ENCODE assay signal across 8 cellular contexts in the genomic region with DNA sequence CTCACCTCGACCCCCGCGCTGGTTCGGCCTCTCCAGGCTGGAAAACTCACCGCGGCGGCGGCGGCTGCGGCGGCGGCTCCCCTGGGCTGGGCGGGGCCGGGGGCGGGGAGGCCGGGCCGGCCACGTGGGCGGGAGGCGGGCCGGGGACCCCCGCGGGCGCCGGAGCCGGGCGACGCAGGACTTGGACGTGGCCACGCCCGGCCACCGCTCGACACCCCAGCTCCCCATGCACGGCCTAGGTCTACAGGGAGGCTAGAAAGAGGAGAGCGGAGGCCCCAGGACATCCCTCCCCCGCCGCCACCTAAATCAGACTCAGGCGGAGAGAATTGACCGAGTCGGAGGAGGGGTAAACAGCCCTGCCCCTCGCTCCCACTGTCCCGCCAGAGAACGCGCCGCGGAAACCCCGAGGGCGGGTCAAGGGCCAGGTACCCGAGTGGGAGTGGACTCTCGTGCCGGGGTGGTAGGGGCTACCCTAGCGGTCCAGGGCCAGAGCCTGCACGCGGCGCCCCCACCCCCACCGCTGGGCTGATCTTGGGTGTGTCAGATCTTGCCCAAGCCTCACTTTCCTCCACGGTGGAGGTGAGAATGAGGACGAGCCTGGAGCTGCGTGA. TPM values are rescaled to one million over a fixed set of nuclear protein-coding genes. Genes with fewer than 3 reads are reported as not detected.
DNase-seq lines count a peak whose midpoint lies in the region; ATAC-seq, FAIRE-seq and TF ChIP-seq lines count a peak whose summit lies in the region.

No MANE protein-coding gene starts in this region.

- TF ChIP-seq CTCF in A549 (IDR thresholded peaks at IDR 0.05), result no peak
- TF ChIP-seq CTCF in endothelial cell of umbilical vein (IDR thresholded peaks at IDR 0.05; ENCODE audit: extremely low read depth in 1 of 2, insufficient read depth in 1 of 2, low read depth in 1 of 2, low read length in 2 of 2), result no peak
- no peak for TF ChIP-seq CTCF in vagina (IDR thresholded peaks at IDR 0.05)

- H3K9ac ChIP-seq in endothelial cell of umbilical vein (replicated peaks; ENCODE audit: extremely low read depth, insufficient read depth, low read length), result peak overlapping the region; percentile 42
- H3K9ac ChIP-seq in mucosa of stomach (ENCODE audit: low read length), result peak overlapping the region; percentile 87

- WGBS in A549 (ENCODE audit: missing lambda C conversion rate), result no CpG with 5 or more reads among the region's 59 CpGs

- CTCF ChIA-PET in A549 (lab: Yijun Ruan, JAX), result interaction anchor here (0.6 to 1.9 kb wide), 2 partner anchors 84 to 810 kb away, joined by 3 to 18 read pairs; no protein-coding TSS in a partner anchor
- CTCF ChIA-PET in endothelial cell of umbilical vein (lab: Charles Lee), result interaction anchor here (1.4 to 2.8 kb wide), 3 partner anchors 8 to 84 kb away, joined by 5 to 10 read pairs (median 9); no protein-coding TSS in a partner anchor

- H3K36me3 ChIP-seq in endothelial cell of umbilical vein (ENCODE audit: control insufficient read depth in 2 of 2, extremely low read depth in 1 of 2, insufficient read depth in 2 of 2, low read length in 2 of 2) (no peaks in the 10 kb centered on the region), mucosa of stomach (ENCODE audit: control insufficient read depth, insufficient read depth, low read length) (no peaks in the 10 kb centered on the region), vagina (no peaks in the 10 kb centered on the region)

- peak overlapping the region; percentile 99 for H3K4me3 ChIP-seq in A549
- H3K4me3 ChIP-seq in endothelial cell of umbilical vein (replicated peaks in 1 of 3; ENCODE audit: insufficient read depth in 1 of 3, low read depth in 1 of 3, low read length in 3 of 3), result peak overlapping the region; percentile 63 to 72 (median 65)
- no peak overlapping the region for H3K4me3 ChIP-seq in mucosa of stomach (ENCODE audit: low read length)
- H3K4me3 ChIP-seq in vagina, result peak overlapping the region; percentile 81 to 90

- TF ChIP-seq EP300 in A549 (IDR thresholded peaks at IDR 0.05), result no peak

- peak overlapping the region; percentile 93 for H3K4me2 ChIP-seq in A549
- H3K4me2 ChIP-seq in endothelial cell of umbilical vein (ENCODE audit: insufficient read depth, low read length), result peak overlapping the region; percentile 82

- no peaks in the 10 kb centered on the region for H3K79me2 ChIP-seq in endothelial cell of umbilical vein (ENCODE audit: control insufficient read depth, insufficient read depth, low read length)

- H3K9me3 ChIP-seq in A549, result no peaks in the 10 kb centered on the region
- no peaks in the 10 kb centered on the region for H3K9me3 ChIP-seq in endothelial cell of umbilical vein (replicated peaks; ENCODE audit: control insufficient read depth, insufficient read depth, low read length)
- H3K9me3 ChIP-seq in mucosa of stomach (ENCODE audit: control insufficient read depth, low read length), result no peaks in the 10 kb centered on the region
- no peaks in the 10 kb centered on the region for H3K9me3 ChIP-seq in vagina

- intact Hi-C loops in endothelial cell of umbilical vein (cut with micrococcal nuclease) (loop anchor here (2.0 kb wide), 2 partner anchors 19 to 85 kb away; partner anchors contain the start of gene SPATA12), vagina (cut with DNase I) (no loop called here)

- no TSS peak for BruUV-seq in endothelial cell of umbilical vein (replicated peaks; lab: Mats Ljungman, UMichigan)

- H3K27me3 ChIP-seq in endothelial cell of umbilical vein (ENCODE audit: control insufficient read depth in 2 of 2, insufficient read depth in 2 of 2, low read length in 2 of 2) (peaks cover 2 to 3% of the 10 kb centered on the region in 2 experiments), mucosa of stomach (ENCODE audit: control insufficient read depth, insufficient read depth, low read length) (no peaks in the 10 kb centered on the region), vagina (no peaks in the 10 kb centered on the region)

- H2AFZ ChIP-seq in endothelial cell of umbilical vein (ENCODE audit: low read depth, low read length), result peak overlapping the region; percentile 96

- ATAC-seq in A549 (peak; percentile 80 to 85), HG03520 (IDR thresholded peaks at IDR 0.05; ENCODE audit: unreplicated experiment) (no peak)

- H3K4me1 ChIP-seq in A549 (peaks cover 20% of the 10 kb centered on the region; the same call in 1 of the 3 replicates), endothelial cell of umbilical vein (ENCODE audit: control insufficient read depth, extremely low read depth, insufficient read depth, low read length) (peaks cover 22% of the 10 kb centered on the region), mucosa of stomach (ENCODE audit: control insufficient read depth, insufficient read depth, low read length) (peaks cover 22% of the 10 kb centered on the region), vagina (peaks cover 22% of the 10 kb centered on the region)

- H3K27ac ChIP-seq in A549 (peak overlapping the region; percentile 94 to 99), endothelial cell of umbilical vein (ENCODE audit: insufficient read depth, low read depth, low read length) (no peak overlapping the region), vagina (peak overlapping the region; percentile 80)

- TF ChIP-seq POLR2A in A549 (IDR thresholded peaks at IDR 0.05; ENCODE audit: low read length), result peak; percentile 59
- no peak for TF ChIP-seq POLR2A in GM12891 (IDR thresholded peaks at IDR 0.05; ENCODE audit: low read depth, low read length)
- TF ChIP-seq POLR2A in endothelial cell of umbilical vein (IDR thresholded peaks at IDR 0.05; ENCODE audit: low read depth, low read length), result no peak
- TF ChIP-seq POLR2A in vagina (IDR thresholded peaks at IDR 0.05), result peak in 1 of 2 donors; percentile 1

- no peaks in the 10 kb centered on the region for H4K20me1 ChIP-seq in endothelial cell of umbilical vein (replicated peaks; ENCODE audit: control insufficient read depth, extremely low read depth, insufficient read depth, low read length)

- no peak for TF ChIP-seq RAD21 in A549 (conservative IDR thresholded peaks at IDR 0.05 in 1 of 2, IDR thresholded peaks at IDR 0.05 in 1 of 2)

- dilution Hi-C loops in endothelial cell of umbilical vein (cut with MboI; ENCODE audit: extremely low pct_ligation_motif_present, low sequenced_read_pairs), result no loop called here

- DNase-seq in A549 (ENCODE audit: low read depth in 1 of 2, low spot score in 1 of 2) (peak; percentile 46 to 47), GM12891 (ENCODE audit: insufficient read length, low spot score) (peak; percentile 41), RKO (ENCODE audit: low spot score) (peak; percentile 70), endothelial cell of umbilical vein (ENCODE audit: low read depth, low spot score) (peak; percentile 27), vagina (ENCODE audit: extremely low spot score in 2 of 2) (no peak)
- DNase-seq in stimulated activated naive CD4-positive, alpha-beta T cell treated with Interleukin-2 at 50 U/mL for 16 hours (lab: John Stamatoyannopoulos, UW), result no peak

- POLR2A ChIA-PET in A549 (lab: Yijun Ruan, JAX) (interaction anchor here (0.6 to 1.6 kb wide), 2 partner anchors 19 to 57 kb away, joined by 3 to 8 read pairs; partner anchors contain the start of gene SPATA12), endothelial cell of umbilical vein (lab: Charles Lee) (no interaction called here)

- FAIRE-seq in A549 (lab: Jason Lieb, UNC) (no peak), GM12891 (lab: Jason Lieb, UNC) (no peak), endothelial cell of umbilical vein (lab: Jason Lieb, UNC) (no peak)

- no peaks in the 10 kb centered on the region for H3K9me1 ChIP-seq in endothelial cell of umbilical vein (replicated peaks; ENCODE audit: control insufficient read depth, extremely low read depth, insufficient read depth, low read length)

TF ChIP-seq in A549, 52 proteins besides CTCF, POLR2A, EP300 and RAD21 (continues in another document):
- peak; percentile 61 for TF ChIP-seq MAX (IDR thresholded peaks at IDR 0.05)
- no peak for TF ChIP-seq CBX8 (IDR thresholded peaks at IDR 0.05)

TF ChIP-seq in GM12891, 5 proteins besides CTCF, POLR2A, EP300 and RAD21:
- TF ChIP-seq TAF1 (IDR thresholded peaks at IDR 0.05; ENCODE audit: low read depth, low read length) (no peak), POU2F2 (IDR thresholded peaks at IDR 0.05; ENCODE audit: low read depth, low read length) (no peak), PAX5 (IDR thresholded peaks at IDR 0.05; ENCODE audit: insufficient read depth, low read length, severe bottlenecking) (no peak), SPI1 (IDR thresholded peaks at IDR 0.05; ENCODE audit: low read depth, low read length) (no peak)

TF ChIP-seq in endothelial cell of umbilical vein, 7 proteins besides CTCF, POLR2A, EP300 and RAD21:
- TF ChIP-seq MYC (IDR thresholded peaks at IDR 0.05; ENCODE audit: low read depth, low read length) (no peak), EZH2 (IDR thresholded peaks at IDR 0.05; ENCODE audit: borderline replicate concordance, low read depth, low read length, severe bottlenecking) (no peak), JUN (IDR thresholded peaks at IDR 0.05; ENCODE audit: borderline replicate concordance, insufficient read depth, insufficient read length, low read depth) (no peak), FOS (IDR thresholded peaks at IDR 0.05; ENCODE audit: borderline replicate concordance, insufficient read depth, low read length) (no peak), MAX (IDR thresholded peaks at IDR 0.05; ENCODE audit: insufficient read depth, insufficient read length) (no peak), GATA2 (IDR thresholded peaks at IDR 0.05; ENCODE audit: insufficient read depth, insufficient read length, low read depth, low read length) (no peak), POLR2AphosphoS5 (IDR thresholded peaks at IDR 0.05; ENCODE audit: insufficient read depth, low read depth, low read length) (no peak)

RNA-seq across cellular contexts. Expression of gene SPATA12, which starts 18.9 kb away (rescaled TPM):
- polyA plus RNA-seq in A549 (2011; rRNA removed), result 0.17 and 0.32 TPM in 2 replicates
- 0.22 and 0.27 TPM in 2 replicates for polyA plus RNA-seq in A549 (2012; cell fraction: cytosol; rRNA removed)
- 0.11 and 0.15 TPM in 2 replicates for polyA plus RNA-seq in A549 (2012; cell fraction: nucleus; rRNA removed)
- polyA plus RNA-seq in A549 (2017; fragmentation: RNase III; extraction: RNeasy Plus Mini Kit Qiagen cat#74134 plus additional on column Dnase treatment), result 0.18 to 0.24 TPM (median 0.18 TPM) in 3 replicates
- 0.15 and 0.17 TPM in 2 replicates for polyA minus RNA-seq in A549 (2011; rRNA and poly(A)+ RNA removed)
- polyA plus RNA-seq in GM12891 (2012; ENCODE audit: low read depth, missing spikeins), result 0.04 TPM
- total RNA-seq in endothelial cell of umbilical vein, result 0.14 TPM in 1 of 2 replicates, not detected in the other
- 0.13 and 0.18 TPM in 2 replicates for polyA plus RNA-seq in endothelial cell of umbilical vein
- polyA plus RNA-seq in endothelial cell of umbilical vein (2011; cell fraction: cytosol; rRNA removed), result 0.13 and 0.14 TPM in 2 replicates
- 0.17 and 0.20 TPM in 2 replicates for polyA plus RNA-seq in endothelial cell of umbilical vein (2011; cell fraction: nucleus; rRNA removed)
- 0.11 and 0.20 TPM in 2 replicates for polyA plus RNA-seq in endothelial cell of umbilical vein (2012)
- polyA minus RNA-seq in endothelial cell of umbilical vein, result 0.22 TPM in 1 of 2 replicates, not detected in the other
- not detected for polyA minus RNA-seq in endothelial cell of umbilical vein (2011; cell fraction: cytosol; rRNA and poly(A)+ RNA removed)
- polyA minus RNA-seq in endothelial cell of umbilical vein (2011; cell fraction: nucleus; rRNA and poly(A)+ RNA removed), result not detected in 2 replicates
- total RNA-seq in vagina, result not detected

Comparison
In these comparisons a context has a peak if more than half of its experiments do, and no peak if none do; other contexts are left out.
1. DNase-seq: peak in A549 (2 of 2), GM12891 (single experiment), RKO (single experiment) and endothelial cell of umbilical vein (single experiment); none in vagina (0 of 2) and stimulated activated naive CD4-positive, alpha-beta T cell treated with Interleukin-2 at 50 U/mL for 16 hours (single experiment).